8 cellular contexts compared by ENCODE assay signal in the genomic region with DNA sequence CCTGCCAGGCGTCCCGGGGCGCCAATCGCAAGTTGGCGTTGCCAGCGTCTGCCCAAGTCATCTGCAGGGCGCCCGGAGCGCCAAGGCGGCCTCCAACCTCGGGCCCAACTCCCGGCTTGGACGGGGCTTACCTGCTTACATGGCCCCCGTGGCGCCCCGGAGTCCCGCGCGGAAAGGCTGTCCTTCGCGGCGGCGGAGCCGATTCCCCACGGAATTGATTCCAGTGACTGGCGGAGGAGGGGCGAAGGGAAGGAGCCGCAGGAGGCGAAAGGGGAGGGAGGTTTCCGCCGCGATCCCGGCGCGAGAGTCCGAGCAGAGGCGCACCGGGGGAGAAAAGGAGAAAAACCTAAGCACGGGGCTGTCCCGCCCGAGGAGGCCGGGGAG. TPM values are rescaled to one million over a fixed set of nuclear protein-coding genes. Genes with fewer than 3 reads are reported as not detected.
DNase-seq lines count a peak whose midpoint lies in the region; ATAC-seq and TF ChIP-seq lines count a peak whose summit lies in the region.

No MANE protein-coding gene starts in this region.

- H3K4me3 ChIP-seq in esophagus squamous epithelium = peak overlapping the region; percentile 60 to 89 (median 78)
- H3K4me3 ChIP-seq in neutrophil (ENCODE audit: low read depth in 1 of 2, low read length in 1 of 2) = peak overlapping the region; percentile 14 to 15

- no peak for TF ChIP-seq CTCF in esophagus squamous epithelium (IDR thresholded peaks at IDR 0.05)
- no peak for TF ChIP-seq CTCF in neutrophil (IDR thresholded peaks at IDR 0.05)

- H3K27ac Mint-ChIP-seq in activated CD4-positive, alpha-beta T cell treated with anti-CD3 and anti-CD28 coated beads, Interleukin-2, amount 10 ng/mL, durations not matched to agents 7 days and 5 days = no peak overlapping the region

- WGBS in esophagus squamous epithelium, 2 donors = 0% methylated on average over 1 of the region's 42 CpGs; no CpG with 5 or more reads in 1 of the 2 donors

- H3K27me3 Mint-ChIP-seq in activated CD4-positive, alpha-beta T cell treated with anti-CD3 and anti-CD28 coated beads, Interleukin-2, amount 10 ng/mL, durations not matched to agents 7 days and 5 days = peaks cover 53% of the 10 kb centered on the region

- no peak for TF ChIP-seq POLR2A in esophagus squamous epithelium (IDR thresholded peaks at IDR 0.05)

- H3K4me1 ChIP-seq in esophagus squamous epithelium (peaks cover 10 to 59% (median 12%) of the 10 kb centered on the region in 3 donors), neutrophil (ENCODE audit: control insufficient read depth in 1 of 2, insufficient read depth in 1 of 2, low read depth in 1 of 2, low read length in 1 of 2) (peaks cover 0 to 8% of the 10 kb centered on the region in 2 experiments)

- H3K36me3 ChIP-seq in esophagus squamous epithelium (no peaks in the 10 kb centered on the region), neutrophil (no peaks in the 10 kb centered on the region)

- DNase-seq in activated CD4-positive, alpha-beta T cell treated with anti-CD3 and anti-CD28 coated beads, Interleukin-2, amount 10 ng/mL, durations not matched to agents 7 days and 5 days = no peak
- no peak for DNase-seq in activated CD4-positive, alpha-beta T cell treated with anti-CD3 and anti-CD28 coated beads, Interleukin-2, amount 50 U/mL, for 1 hour
- no peak for DNase-seq in esophagus squamous epithelium (lab: John Stamatoyannopoulos, UW)
- no peak for DNase-seq in NCI-H2081 (lab: John Stamatoyannopoulos, UW)

- intact Hi-C loops in esophagus squamous epithelium (cut with DNase I) = no loop called here

- peaks cover 8% of the 10 kb centered on the region for H3K4me1 Mint-ChIP-seq in activated CD4-positive, alpha-beta T cell treated with anti-CD3 and anti-CD28 coated beads, Interleukin-2, amount 10 ng/mL, durations not matched to agents 7 days and 5 days

- CTCF ChIA-PET in activated CD4-positive, alpha-beta T cell treated with anti-CD3 and anti-CD28 coated beads, Interleukin-2, amount 10 ng/mL, durations not matched to agents 7 days and 5 days (lab: Charles Lee) = interaction anchor here (1.5 to 1.6 kb wide), 2 partner anchors 9 to 112 kb away, joined by 3 read pairs; no protein-coding TSS in a partner anchor

- POLR2A ChIA-PET in activated CD4-positive, alpha-beta T cell treated with anti-CD3 and anti-CD28 coated beads, Interleukin-2, amount 10 ng/mL, durations not matched to agents 7 days and 5 days (lab: Charles Lee) = no interaction called here

- no peaks in the 10 kb centered on the region for H3K9me3 Mint-ChIP-seq in activated CD4-positive, alpha-beta T cell treated with anti-CD3 and anti-CD28 coated beads, Interleukin-2, amount 10 ng/mL, durations not matched to agents 7 days and 5 days

- H3K36me3 Mint-ChIP-seq in activated CD4-positive, alpha-beta T cell treated with anti-CD3 and anti-CD28 coated beads, Interleukin-2, amount 10 ng/mL, durations not matched to agents 7 days and 5 days (ENCODE audit: low read depth) = no peaks in the 10 kb centered on the region

- H3K27ac ChIP-seq in esophagus squamous epithelium (peak overlapping the region; percentile 92 to 98 (median 98)), neutrophil (no peak overlapping the region)

- H3K27me3 ChIP-seq in esophagus squamous epithelium = peaks cover 0 to 6% (median 0%) of the 10 kb centered on the region in 4 donors
- peaks cover 95% of the 10 kb centered on the region for H3K27me3 ChIP-seq in neutrophil

- ATAC-seq in SK-N-SH treated with all-trans-retinoic acid at 6 μM for 48 hours = peak; percentile 55
- no peak for ATAC-seq in HG03342 (IDR thresholded peaks at IDR 0.05; ENCODE audit: unreplicated experiment)
- ATAC-seq in HG02763 (IDR thresholded peaks at IDR 0.05; ENCODE audit: unreplicated experiment) = no peak

- peak overlapping the region; percentile 76 for H3K4me3 Mint-ChIP-seq in activated CD4-positive, alpha-beta T cell treated with anti-CD3 and anti-CD28 coated beads, Interleukin-2, amount 10 ng/mL, durations not matched to agents 7 days and 5 days

- no peaks in the 10 kb centered on the region for H3K9me3 ChIP-seq in esophagus squamous epithelium
- no peaks in the 10 kb centered on the region for H3K9me3 ChIP-seq in neutrophil

TF ChIP-seq in SK-N-SH treated with all-trans-retinoic acid at 6 μM for 48 hours, 23 proteins besides CTCF, POLR2A, EP300 and RAD21 (continues in another document):
- TF ChIP-seq PPARA (CRISPR knock-in tag; IDR thresholded peaks at IDR 0.05; ENCODE audit: borderline replicate concordance) = no peak
- TF ChIP-seq RARB (CRISPR knock-in tag; IDR thresholded peaks at IDR 0.05) = no peak
- TF ChIP-seq, protein P1, sequence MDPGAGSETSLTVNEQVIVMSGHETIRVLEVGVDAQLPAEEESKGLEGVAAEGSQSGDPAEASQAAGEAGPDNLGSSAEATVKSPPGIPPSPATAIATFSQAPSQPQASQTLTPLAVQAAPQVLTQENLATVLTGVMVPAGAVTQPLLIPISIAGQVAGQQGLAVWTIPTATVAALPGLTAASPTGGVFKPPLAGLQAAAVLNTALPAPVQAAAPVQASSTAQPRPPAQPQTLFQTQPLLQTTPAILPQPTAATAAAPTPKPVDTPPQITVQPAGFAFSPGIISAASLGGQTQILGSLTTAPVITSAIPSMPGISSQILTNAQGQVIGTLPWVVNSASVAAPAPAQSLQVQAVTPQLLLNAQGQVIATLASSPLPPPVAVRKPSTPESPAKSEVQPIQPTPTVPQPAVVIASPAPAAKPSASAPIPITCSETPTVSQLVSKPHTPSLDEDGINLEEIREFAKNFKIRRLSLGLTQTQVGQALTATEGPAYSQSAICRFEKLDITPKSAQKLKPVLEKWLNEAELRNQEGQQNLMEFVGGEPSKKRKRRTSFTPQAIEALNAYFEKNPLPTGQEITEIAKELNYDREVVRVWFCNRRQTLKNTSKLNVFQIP (CRISPR knock-in tag; IDR thresholded peaks at IDR 0.05; ENCODE audit: borderline replicate concordance, low read depth) = no peak; the same call in 1 of the 2 replicates
- no peak for TF ChIP-seq ZNF70 (CRISPR knock-in tag; IDR thresholded peaks at IDR 0.05)
- TF ChIP-seq SNAI2 (CRISPR knock-in tag; IDR thresholded peaks at IDR 0.05) = no peak
- TF ChIP-seq ZNF565 (CRISPR knock-in tag; conservative IDR thresholded peaks at IDR 0.05; ENCODE audit: low read depth) = no peak
- no peak for TF ChIP-seq BACH2 (CRISPR knock-in tag; IDR thresholded peaks at IDR 0.05; ENCODE audit: borderline replicate concordance)
- TF ChIP-seq, protein P2, sequence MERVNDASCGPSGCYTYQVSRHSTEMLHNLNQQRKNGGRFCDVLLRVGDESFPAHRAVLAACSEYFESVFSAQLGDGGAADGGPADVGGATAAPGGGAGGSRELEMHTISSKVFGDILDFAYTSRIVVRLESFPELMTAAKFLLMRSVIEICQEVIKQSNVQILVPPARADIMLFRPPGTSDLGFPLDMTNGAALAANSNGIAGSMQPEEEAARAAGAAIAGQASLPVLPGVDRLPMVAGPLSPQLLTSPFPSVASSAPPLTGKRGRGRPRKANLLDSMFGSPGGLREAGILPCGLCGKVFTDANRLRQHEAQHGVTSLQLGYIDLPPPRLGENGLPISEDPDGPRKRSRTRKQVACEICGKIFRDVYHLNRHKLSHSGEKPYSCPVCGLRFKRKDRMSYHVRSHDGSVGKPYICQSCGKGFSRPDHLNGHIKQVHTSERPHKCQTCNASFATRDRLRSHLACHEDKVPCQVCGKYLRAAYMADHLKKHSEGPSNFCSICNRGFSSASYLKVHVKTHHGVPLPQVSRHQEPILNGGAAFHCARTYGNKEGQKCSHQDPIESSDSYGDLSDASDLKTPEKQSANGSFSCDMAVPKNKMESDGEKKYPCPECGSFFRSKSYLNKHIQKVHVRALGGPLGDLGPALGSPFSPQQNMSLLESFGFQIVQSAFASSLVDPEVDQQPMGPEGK (CRISPR knock-in tag; IDR thresholded peaks at IDR 0.05; ENCODE audit: borderline replicate concordance) = no peak
- TF ChIP-seq, protein P3, sequence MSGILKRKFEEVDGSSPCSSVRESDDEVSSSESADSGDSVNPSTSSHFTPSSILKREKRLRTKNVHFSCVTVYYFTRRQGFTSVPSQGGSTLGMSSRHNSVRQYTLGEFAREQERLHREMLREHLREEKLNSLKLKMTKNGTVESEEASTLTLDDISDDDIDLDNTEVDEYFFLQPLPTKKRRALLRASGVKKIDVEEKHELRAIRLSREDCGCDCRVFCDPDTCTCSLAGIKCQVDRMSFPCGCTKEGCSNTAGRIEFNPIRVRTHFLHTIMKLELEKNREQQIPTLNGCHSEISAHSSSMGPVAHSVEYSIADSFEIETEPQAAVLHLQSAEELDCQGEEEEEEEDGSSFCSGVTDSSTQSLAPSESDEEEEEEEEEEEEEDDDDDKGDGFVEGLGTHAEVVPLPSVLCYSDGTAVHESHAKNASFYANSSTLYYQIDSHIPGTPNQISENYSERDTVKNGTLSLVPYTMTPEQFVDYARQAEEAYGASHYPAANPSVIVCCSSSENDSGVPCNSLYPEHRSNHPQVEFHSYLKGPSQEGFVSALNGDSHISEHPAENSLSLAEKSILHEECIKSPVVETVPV (CRISPR knock-in tag; IDR thresholded peaks at IDR 0.05) = no peak
- TF ChIP-seq, protein P4, sequence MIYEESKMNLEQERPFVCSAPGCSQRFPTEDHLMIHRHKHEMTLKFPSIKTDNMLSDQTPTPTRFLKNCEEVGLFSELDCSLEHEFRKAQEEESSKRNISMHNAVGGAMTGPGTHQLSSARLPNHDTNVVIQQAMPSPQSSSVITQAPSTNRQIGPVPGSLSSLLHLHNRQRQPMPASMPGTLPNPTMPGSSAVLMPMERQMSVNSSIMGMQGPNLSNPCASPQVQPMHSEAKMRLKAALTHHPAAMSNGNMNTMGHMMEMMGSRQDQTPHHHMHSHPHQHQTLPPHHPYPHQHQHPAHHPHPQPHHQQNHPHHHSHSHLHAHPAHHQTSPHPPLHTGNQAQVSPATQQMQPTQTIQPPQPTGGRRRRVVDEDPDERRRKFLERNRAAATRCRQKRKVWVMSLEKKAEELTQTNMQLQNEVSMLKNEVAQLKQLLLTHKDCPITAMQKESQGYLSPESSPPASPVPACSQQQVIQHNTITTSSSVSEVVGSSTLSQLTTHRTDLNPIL (CRISPR knock-in tag; IDR thresholded peaks at IDR 0.05; ENCODE audit: low read depth) = no peak
- no peak for TF ChIP-seq ARNTL (CRISPR knock-in tag; IDR thresholded peaks at IDR 0.05; ENCODE audit: borderline replicate concordance, low read depth)
- TF ChIP-seq ISL1 (CRISPR knock-in tag; IDR thresholded peaks at IDR 0.05) = no peak

RNA-seq across cellular contexts. Expression of a gene that starts 0.4 kb away (rescaled TPM):
- under 1 TPM; 0.32 to 0.37 TPM for total RNA-seq in activated CD4-positive, alpha-beta T cell treated with anti-CD3 and anti-CD28 coated beads, Interleukin-2, amount 10 ng/mL, durations not matched to agents 7 days and 5 days
- total RNA-seq in esophagus squamous epithelium = 10 to 100 TPM; 14.4 to 28.8 (median 15.7) TPM

RNA-seq across cellular contexts. Expression of a gene that starts 52.0 kb away (rescaled TPM):
- total RNA-seq in activated CD4-positive, alpha-beta T cell treated with anti-CD3 and anti-CD28 coated beads, Interleukin-2, amount 10 ng/mL, durations not matched to agents 7 days and 5 days = 100 to 1,000 TPM; 173 to 203 TPM
- 10 to 100 TPM; 13.8 to 26.3 (median 18.8) TPM for total RNA-seq in esophagus squamous epithelium

Comparison
In these comparisons a context has a peak if more than half of its experiments do, and no peak if none do; other contexts are left out.
1. RNA of a gene that starts 0.4 kb away (total RNA-seq): 14.4 to 28.8 TPM in esophagus squamous epithelium; 0.32 to 0.37 TPM in activated CD4-positive, alpha-beta T cell treated with anti-CD3 and anti-CD28 coated beads, Interleukin-2, amount 10 ng/mL, durations not matched to agents 7 days and 5 days; every median in the first group is over 10 times any median in the second.
2. RNA of a gene that starts 52.0 kb away (total RNA-seq): 173 to 203 TPM in activated CD4-positive, alpha-beta T cell treated with anti-CD3 and anti-CD28 coated beads, Interleukin-2, amount 10 ng/mL, durations not matched to agents 7 days and 5 days; 13.8 to 26.3 TPM in esophagus squamous epithelium; every median in the first group is over 4 times any median in the second.